ENCODE assay signal across 9 cellular contexts in the genomic region with DNA sequence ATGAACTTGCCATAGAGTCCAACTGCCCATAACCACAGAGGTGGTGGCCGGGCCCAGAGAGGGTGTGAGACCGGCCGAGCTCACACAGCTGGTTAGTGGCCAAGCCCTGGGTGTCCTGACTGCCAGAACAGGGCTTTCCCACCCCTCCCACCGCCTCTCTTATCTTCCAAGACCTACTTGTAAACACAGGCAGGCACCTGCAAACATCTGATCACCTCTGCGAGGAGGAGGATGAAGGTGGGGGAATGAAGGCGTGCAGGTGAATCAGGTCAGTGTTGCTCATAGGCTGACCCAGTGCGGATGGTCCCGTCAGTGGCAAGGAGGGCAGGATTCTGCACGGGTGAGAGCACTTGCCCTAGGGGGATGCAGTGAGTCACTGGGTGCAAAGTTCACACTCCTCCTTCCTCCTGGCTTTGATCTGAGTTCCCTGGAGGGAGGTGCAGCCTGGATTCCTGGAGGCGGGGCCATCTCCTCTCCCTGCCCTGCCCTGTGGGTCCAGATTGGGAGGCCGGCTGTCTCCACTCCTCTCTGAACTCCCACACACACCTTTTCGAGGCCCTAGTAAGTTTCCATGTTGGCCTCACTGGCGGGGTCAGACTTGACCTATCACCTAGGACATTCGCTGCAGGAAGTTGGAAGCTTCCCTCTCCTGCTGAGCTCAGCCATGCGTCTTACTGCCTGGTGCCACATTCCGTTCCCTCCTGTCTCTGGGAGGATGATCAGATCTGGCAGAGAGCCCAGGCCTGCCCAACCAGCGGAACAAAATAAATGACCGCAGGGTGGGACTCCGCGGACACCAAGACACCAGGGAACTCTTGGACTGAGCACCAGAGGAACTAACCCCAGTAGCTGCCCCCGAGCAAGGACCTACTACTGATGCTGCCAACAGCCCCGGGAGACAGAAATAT. TPM values are rescaled to one million over a fixed set of nuclear protein-coding genes. Genes with fewer than 3 reads are reported as not detected.
DNase-seq lines count a peak whose midpoint lies in the region; ATAC-seq and TF ChIP-seq lines count a peak whose summit lies in the region.
"Had no signal": no experiment of that assay in that cellular context is flagged by ENCODE, and none has a peak within 500 bp of the region (broad histone marks: within the 10 kb centered on the region; RNA-seq: fewer than 3 reads in every experiment).

No MANE protein-coding gene starts in this region.

- H3K4me1 ChIP-seq in mucosa of descending colon (ENCODE audit: low read depth): peaks cover 39% of the 10 kb centered on the region

- intact Hi-C loops in mucosa of descending colon (cut with DNase I, micrococcal nuclease): loop anchor here in 1 of 2 donors (10.0 kb wide), 1 partner anchor 195 kb away; no protein-coding TSS in a partner anchor

- DNase-seq in Ammon's horn (ENCODE audit: low spot score): peak; percentile 27
- DNase-seq in NCI-H146 treated with DMSO at 0.1 percent for 48 hours (lab: John Stamatoyannopoulos, UW; ENCODE audit: unreplicated experiment): peak; percentile 56
- DNase-seq in mucosa of descending colon: peak; percentile 87 to 92 (median 91)
- no peak for DNase-seq in nucleus accumbens (lab: John Stamatoyannopoulos, UW)

- no peak for TF ChIP-seq CTCF in mucosa of descending colon (IDR thresholded peaks at IDR 0.05)

- H3K9me3 ChIP-seq in mucosa of descending colon: no peaks in the 10 kb centered on the region

- H3K4me3 ChIP-seq in mucosa of descending colon: no peak overlapping the region

- peak overlapping the region; percentile 4 for H3K27ac ChIP-seq in cingulate gyrus (ENCODE audit: low read depth, low read length)

- H3K36me3 ChIP-seq in mucosa of descending colon (ENCODE audit: low read depth): no peaks in the 10 kb centered on the region

- peak; percentile 85 for ATAC-seq in mucosa of descending colon
- ATAC-seq in GM21515 (IDR thresholded peaks at IDR 0.05; ENCODE audit: unreplicated experiment): no peak
- no peak for ATAC-seq in GM21423 (IDR thresholded peaks at IDR 0.05; ENCODE audit: unreplicated experiment)
- no peak for ATAC-seq in HG02642 (IDR thresholded peaks at IDR 0.05; ENCODE audit: poor library complexity, unreplicated experiment)

RNA-seq across cellular contexts. Expression of gene UQCRHL, which starts 7.3 kb away (rescaled TPM):
- total RNA-seq in mucosa of descending colon: 1 to 10 TPM; 1.7 to 2.4 (median 2.1) TPM

RNA-seq across cellular contexts. Expression of gene FBLIM1, which starts 41.6 kb away (rescaled TPM):
- 100 to 1,000 TPM; 154 to 268 (median 260) TPM for total RNA-seq in mucosa of descending colon
- total RNA-seq: activated CD8-positive, alpha-beta memory T cell treated with anti-CD3 and anti-CD28 coated beads for 36 hours had no signal

RNA-seq across cellular contexts. Expression of gene SPEN, which starts 47.3 kb away (rescaled TPM):
- 10 to 100 TPM; 48.7 to 60.3 (median 50.6) TPM for total RNA-seq in mucosa of descending colon

RNA-seq across cellular contexts. Expression of gene TMEM82, which starts 57.9 kb away (rescaled TPM):
- 10 to 100 TPM in 2 of 3 donors, 1 to 10 TPM in 1; 8.0 to 19.7 (median 16.8) TPM for total RNA-seq in mucosa of descending colon
- total RNA-seq: activated CD8-positive, alpha-beta memory T cell treated with anti-CD3 and anti-CD28 coated beads for 36 hours had no signal

Comparison
In these comparisons a context has a peak if more than half of its experiments do, and no peak if none do; other contexts are left out.
1. DNase-seq: peak in Ammon's horn (single experiment), NCI-H146 treated with DMSO at 0.1 percent for 48 hours (single experiment) and mucosa of descending colon (3 of 3); none in nucleus accumbens (0 of 56).